Comparison of ENCODE assay signal across 8 cellular contexts in the genomic region with DNA sequence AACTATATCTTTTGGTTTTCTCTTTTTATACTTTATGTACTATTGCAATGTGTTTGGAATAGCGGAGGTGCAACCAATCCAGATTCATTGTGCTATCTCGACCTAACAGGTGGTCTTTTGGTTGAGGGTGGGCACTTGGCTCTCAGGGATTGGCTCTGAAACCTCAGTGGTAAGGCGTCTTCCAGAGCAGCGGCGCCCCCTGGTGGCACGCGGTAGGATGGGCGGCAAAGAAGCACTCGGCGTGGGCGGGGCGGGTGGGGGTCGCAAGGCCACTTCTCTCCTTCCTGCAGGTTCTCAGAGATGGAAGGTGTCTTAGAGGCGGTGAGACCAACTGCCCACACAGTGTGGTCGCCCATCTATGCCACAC. TPM values are rescaled to one million over a fixed set of nuclear protein-coding genes. Genes with fewer than 3 reads are reported as not detected.
DNase-seq lines count a peak whose midpoint lies in the region; ATAC-seq, FAIRE-seq and TF ChIP-seq lines count a peak whose summit lies in the region.

No MANE protein-coding gene starts in this region.

- peak overlapping the region; percentile 83 for H3K4me3 ChIP-seq in adipocyte (ENCODE audit: low read length)
- H3K4me3 ChIP-seq in sigmoid colon, result peak overlapping the region; percentile 19 to 55 (median 46)

- TF ChIP-seq POLR2A in sigmoid colon (IDR thresholded peaks at IDR 0.05) (no peak), H54 (IDR thresholded peaks at IDR 0.05; ENCODE audit: low read depth, low read length) (no peak)

- peaks cover 4% of the 10 kb centered on the region for H3K4me1 ChIP-seq in adipocyte (ENCODE audit: control insufficient read depth, insufficient read depth, low read length)
- H3K4me1 ChIP-seq in sigmoid colon, result peaks cover 0 to 5% (median 3%) of the 10 kb centered on the region in 4 donors

- no peak for FAIRE-seq in H54 (lab: Jason Lieb, UNC)

- H3K27ac ChIP-seq in sigmoid colon, result peak overlapping the region; percentile 33 to 71 (median 54)

- peak; percentile 61 for ATAC-seq in GM21528 (IDR thresholded peaks at IDR 0.05; ENCODE audit: low FRiP score, unreplicated experiment)

- peak overlapping the region; percentile 55 for H3K9ac ChIP-seq in adipocyte (ENCODE audit: low read length)

- DNase-seq in D341Med (ENCODE audit: low spot score) (peak; percentile 86), LHCN-M2 (ENCODE audit: low read depth) (peak; percentile 43), T-helper 1 cell (peak; percentile 52 to 71 (median 64)), adipocyte (ENCODE audit: low read depth) (peak; percentile 84), hepatic stellate cell (ENCODE audit: low spot score) (peak; percentile 69), sigmoid colon (peak; percentile 77), H54 (ENCODE audit: insufficient read length, low spot score) (no peak)

- no peaks in the 10 kb centered on the region for H3K27me3 ChIP-seq in adipocyte (replicated peaks; ENCODE audit: control insufficient read depth, insufficient read depth, low read length)
- no peaks in the 10 kb centered on the region for H3K27me3 ChIP-seq in sigmoid colon

- TF ChIP-seq EP300 in sigmoid colon (IDR thresholded peaks at IDR 0.05), result no peak

- intact Hi-C loops in sigmoid colon (cut with DNase I), result loop anchor here (1.0 kb wide), 2 partner anchors 61 to 167 kb away; no protein-coding TSS in a partner anchor

- no peaks in the 10 kb centered on the region for H3K9me3 ChIP-seq in adipocyte (ENCODE audit: control insufficient read depth, low read length)
- H3K9me3 ChIP-seq in sigmoid colon, result no peaks in the 10 kb centered on the region

- 2 to 4% methylated on average over 15 of the region's 15 CpGs for WGBS in sigmoid colon, 2 donors

- H3K36me3 ChIP-seq in adipocyte (ENCODE audit: control insufficient read depth, insufficient read depth, low read length, severe bottlenecking) (no peaks in the 10 kb centered on the region), sigmoid colon (no peaks in the 10 kb centered on the region)

- TF ChIP-seq CTCF in sigmoid colon (IDR thresholded peaks at IDR 0.05), result peak; percentile 17 to 87 (median 41)

RNA-seq across cellular contexts. Expression of a gene that starts 19.2 kb away (rescaled TPM):
- total RNA-seq in LHCN-M2 (2014; rRNA removed) (not detected in 2 replicates), sigmoid colon (not detected)
- not detected for polyA plus RNA-seq in LHCN-M2 (2012)
- under 1 TPM in 1 of 3 donors, not detected in 2; 0.60 TPM for polyA plus RNA-seq in sigmoid colon

RNA-seq across cellular contexts. Expression of a gene that starts 53.7 kb away (rescaled TPM):
- total RNA-seq in LHCN-M2 (2014; rRNA removed) (28.3 and 30.1 TPM in 2 replicates), sigmoid colon (10 to 100 TPM; 17.2 to 44.3 (median 30.7) TPM)
- 26.1 TPM for polyA plus RNA-seq in LHCN-M2 (2012)
- 10 to 100 TPM; 34.0 to 86.5 (median 81.1) TPM for polyA plus RNA-seq in sigmoid colon
